15 cellular contexts compared by ENCODE assay signal in the genomic region with DNA sequence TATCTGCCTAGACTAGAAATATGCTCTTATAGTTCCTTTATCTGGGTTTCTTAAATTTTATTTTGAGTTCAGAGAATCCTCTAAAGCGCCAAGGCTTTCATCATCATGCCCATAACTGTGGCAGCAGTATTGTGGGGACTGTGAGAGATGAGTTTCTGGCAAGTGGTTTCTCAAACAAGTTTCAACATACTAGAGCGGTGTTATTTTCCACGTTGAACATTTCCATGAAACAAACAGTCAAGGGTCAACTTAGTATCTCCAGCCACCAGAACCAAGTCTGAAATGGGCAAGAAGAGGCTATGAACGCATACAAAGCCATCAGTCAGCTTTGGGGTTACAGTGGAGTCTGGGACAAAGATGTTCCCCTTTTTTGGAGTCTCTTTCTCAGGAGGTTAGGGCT. TPM values are rescaled to one million over a fixed set of nuclear protein-coding genes. Genes with fewer than 3 reads are reported as not detected.
A peak's percentile ranks its signal among the peaks of the same experiment; 100 is the strongest.
DNase-seq lines count a peak whose midpoint lies in the region; ATAC-seq and TF ChIP-seq lines count a peak whose summit lies in the region.
"Had no signal": no experiment of that assay in that cellular context is flagged by ENCODE, and none has a peak within 500 bp of the region (broad histone marks: within the 10 kb centered on the region; RNA-seq: fewer than 3 reads in every experiment).

No MANE protein-coding gene starts in this region.

- no peaks in the 10 kb centered on the region for H3K27me3 Mint-ChIP-seq in activated naive CD4-positive, alpha-beta T cell treated with anti-CD3 and anti-CD28 coated beads, Interleukin-2, amount 10 ng/mL, durations not matched to agents 7 days and 5 days
- H3K27me3 Mint-ChIP-seq in activated CD4-positive, alpha-beta memory T cell treated with anti-CD3 and anti-CD28 coated beads for 36 hours: no peaks in the 10 kb centered on the region

- H3K9me3 ChIP-seq in left lung: no peaks in the 10 kb centered on the region
- no peaks in the 10 kb centered on the region for H3K9me3 ChIP-seq in lower lobe of right lung
- H3K9me3 ChIP-seq: upper lobe of right lung had no signal

- intact Hi-C loops in activated CD4-positive, alpha-beta memory T cell treated with anti-CD3 and anti-CD28 coated beads for 36 hours (cut with micrococcal nuclease): no loop called here
- intact Hi-C loops in left lung (cut with DNase I): no loop called here
- intact Hi-C loops in lower lobe of right lung (cut with DNase I): no loop called here

- DNase-seq in activated naive CD4-positive, alpha-beta T cell treated with anti-CD3 and anti-CD28 coated beads, Interleukin-2, amount 10 ng/mL, durations not matched to agents 7 days and 5 days: no peak
- no peak for DNase-seq in activated naive CD4-positive, alpha-beta T cell (lab: John Stamatoyannopoulos, UW)
- no peak for DNase-seq in activated CD4-positive, alpha-beta memory T cell treated with anti-CD3 and anti-CD28 coated beads for 36 hours
- no peak for DNase-seq in left lung
- DNase-seq in lower lobe of right lung: no peak
- DNase-seq in HUDEP-2 (lab: John Stamatoyannopoulos, UW; ENCODE audit: unreplicated experiment in 76 of 76): no peak
- DNase-seq in pons (ENCODE audit: low spot score): no peak
- DNase-seq: activated CD4-positive, alpha-beta T cell treated with anti-CD3 and anti-CD28 coated beads for 4 hours; amniotic stem cell; DMS53; NCI-H1105; PC-3; stimulated activated CD4-positive, alpha-beta T cell treated with anti-CD3 and anti-CD28 coated beads, Interleukin-12 subunit alpha, Interleukin-12 subunit beta, amount 100 ng/mL, for 4 hours; upper lobe of right lung had no signal

- ATAC-seq in left lung (peak; percentile 10), lower lobe of right lung (no peak)
- ATAC-seq: PC-3, upper lobe of right lung had no signal

- H3K9me3 Mint-ChIP-seq in activated naive CD4-positive, alpha-beta T cell treated with anti-CD3 and anti-CD28 coated beads, Interleukin-2, amount 10 ng/mL, durations not matched to agents 7 days and 5 days: no peaks in the 10 kb centered on the region
- H3K9me3 Mint-ChIP-seq in activated CD4-positive, alpha-beta memory T cell treated with anti-CD3 and anti-CD28 coated beads for 36 hours: no peaks in the 10 kb centered on the region

- H3K4me1 Mint-ChIP-seq in activated naive CD4-positive, alpha-beta T cell treated with anti-CD3 and anti-CD28 coated beads, Interleukin-2, amount 10 ng/mL, durations not matched to agents 7 days and 5 days: peaks cover 96% of the 10 kb centered on the region
- H3K4me1 Mint-ChIP-seq in activated CD4-positive, alpha-beta memory T cell treated with anti-CD3 and anti-CD28 coated beads for 36 hours (ENCODE audit: low read depth): peaks cover 91% of the 10 kb centered on the region

- TF ChIP-seq CTCF in left lung (IDR thresholded peaks at IDR 0.05): no peak
- TF ChIP-seq CTCF in lower lobe of right lung (IDR thresholded peaks at IDR 0.05): no peak

- H3K4me1 ChIP-seq in left lung (peaks cover 21 to 46% of the 10 kb centered on the region in 2 donors), lower lobe of right lung (peaks cover 48% of the 10 kb centered on the region)

- H3K36me3 ChIP-seq in left lung (no peaks in the 10 kb centered on the region), lower lobe of right lung (no peaks in the 10 kb centered on the region)
- H3K36me3 ChIP-seq: upper lobe of right lung had no signal

- H3K27ac Mint-ChIP-seq in activated naive CD4-positive, alpha-beta T cell treated with anti-CD3 and anti-CD28 coated beads, Interleukin-2, amount 10 ng/mL, durations not matched to agents 7 days and 5 days: peak overlapping the region; percentile 87
- H3K27ac Mint-ChIP-seq in activated CD4-positive, alpha-beta memory T cell treated with anti-CD3 and anti-CD28 coated beads for 36 hours: peak overlapping the region; percentile 89

- H3K27ac ChIP-seq in left lung (peak overlapping the region in 1 of 2 donors; percentile 71), temporal lobe (ENCODE audit: low read depth, low read length) (peak overlapping the region; percentile 10), lower lobe of right lung (no peak overlapping the region)
- H3K27ac ChIP-seq: upper lobe of right lung had no signal

- H3K4me3 Mint-ChIP-seq in activated naive CD4-positive, alpha-beta T cell treated with anti-CD3 and anti-CD28 coated beads, Interleukin-2, amount 10 ng/mL, durations not matched to agents 7 days and 5 days: peak overlapping the region; percentile 70
- peak overlapping the region; percentile 70 for H3K4me3 Mint-ChIP-seq in activated CD4-positive, alpha-beta memory T cell treated with anti-CD3 and anti-CD28 coated beads for 36 hours

- POLR2A ChIA-PET in activated CD4-positive, alpha-beta memory T cell treated with anti-CD3 and anti-CD28 coated beads for 36 hours (lab: Charles Lee): interaction anchor here (0.9 to 3.2 kb wide), 5 partner anchors 10 to 75 kb away, joined by 3 to 16 read pairs (median 6); no protein-coding TSS in a partner anchor

- CTCF ChIA-PET in activated naive CD4-positive, alpha-beta T cell treated with anti-CD3 and anti-CD28 coated beads, Interleukin-2, amount 10 ng/mL, durations not matched to agents 7 days and 5 days (lab: Charles Lee): interaction anchor here (1.4 kb wide), 1 partner anchor 32 kb away, joined by 5 read pairs; no protein-coding TSS in a partner anchor
- CTCF ChIA-PET in activated CD4-positive, alpha-beta memory T cell treated with anti-CD3 and anti-CD28 coated beads for 36 hours (lab: Charles Lee): interaction anchor here (1.0 to 1.2 kb wide), 2 partner anchors 9 to 35 kb away, joined by 3 read pairs; no protein-coding TSS in a partner anchor

- H3K27me3 ChIP-seq in left lung (no peaks in the 10 kb centered on the region), lower lobe of right lung (ENCODE audit: low read depth) (no peaks in the 10 kb centered on the region)
- H3K27me3 ChIP-seq: upper lobe of right lung had no signal

- no peak overlapping the region for H3K4me3 ChIP-seq in left lung
- H3K4me3 ChIP-seq in lower lobe of right lung: no peak overlapping the region
- H3K4me3 ChIP-seq: upper lobe of right lung had no signal

- H3K36me3 Mint-ChIP-seq in activated naive CD4-positive, alpha-beta T cell treated with anti-CD3 and anti-CD28 coated beads, Interleukin-2, amount 10 ng/mL, durations not matched to agents 7 days and 5 days: peaks cover 76% of the 10 kb centered on the region
- H3K36me3 Mint-ChIP-seq in activated CD4-positive, alpha-beta memory T cell treated with anti-CD3 and anti-CD28 coated beads for 36 hours: peaks cover 15% of the 10 kb centered on the region

RNA-seq across cellular contexts. Expression of a gene that starts 40.3 kb away (rescaled TPM):
- total RNA-seq in activated CD4-positive, alpha-beta memory T cell treated with anti-CD3 and anti-CD28 coated beads for 36 hours: 10 to 100 TPM; 42.8 to 48.0 TPM
- total RNA-seq in left lung (10 to 100 TPM; 57.0 to 80.7 TPM), temporal lobe (45.2 TPM), lower lobe of right lung (52.6 TPM)
